10 cellular contexts compared by ENCODE assay signal in the genomic region with DNA sequence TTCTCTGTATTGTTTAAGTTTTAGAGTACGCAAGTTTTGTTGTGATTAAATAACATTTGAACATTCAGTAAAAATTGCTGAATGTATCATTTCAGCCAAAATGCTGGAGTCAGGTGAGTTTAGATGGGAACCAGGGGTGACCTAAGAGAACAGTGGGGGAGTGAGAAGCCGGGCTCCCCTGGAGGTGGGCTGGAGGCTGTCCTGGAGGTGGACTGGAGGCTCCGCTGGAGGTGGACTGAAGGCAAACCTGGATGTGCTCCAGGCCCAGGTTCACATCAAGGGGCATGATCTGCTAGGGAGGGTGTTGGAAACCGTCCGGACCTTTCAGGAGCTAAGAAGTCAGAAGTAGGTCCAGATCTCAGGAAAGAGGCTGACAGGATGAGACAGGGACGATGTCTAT. TPM values are rescaled to one million over a fixed set of nuclear protein-coding genes. Genes with fewer than 3 reads are reported as not detected.
"Had no signal": no experiment of that assay in that cellular context is flagged by ENCODE, and none has a peak within 500 bp of the region (broad histone marks: within the 10 kb centered on the region; RNA-seq: fewer than 3 reads in every experiment).

No MANE protein-coding gene starts in this region.

- H3K4me3 ChIP-seq: GM23248, HAP-1 had no signal

- H3K36me3 Mint-ChIP-seq: IgD-negative memory B cell had no signal

- H3K4me1 ChIP-seq: HAP-1 had no signal

- H3K9ac ChIP-seq: GM23248 had no signal

- FAIRE-seq: HepG2 had no signal

- H3K36me3 ChIP-seq: HAP-1 had no signal

- ATAC-seq: HCT116 had no signal

- DNase-seq: GM23248, GOT3, H7 had no signal

- H3K4me3 Mint-ChIP-seq: IgD-negative memory B cell had no signal

- H3K9me3 ChIP-seq: HAP-1 had no signal

- H3K27ac Mint-ChIP-seq: IgD-negative memory B cell had no signal

- H3K27ac ChIP-seq: GM23248, HL-60 had no signal

- H2AFZ ChIP-seq: GM23248 had no signal

RNA-seq across cellular contexts. Expression of gene DNAJB8, which starts 23.7 kb away (rescaled TPM):
- total RNA-seq: GM23248, H4, H7, HepG2, HT1080 had no signal
- polyA plus RNA-seq: GM23248, HepG2, IgD-negative memory B cell had no signal
